In genomic region chr2:85963068-85963467, GRCh38 we compare ENCODE assay signal across 20 cellular contexts.
"Had no signal": no experiment of that assay in that cellular context is flagged by ENCODE, and none has a peak within 500 bp of the region (broad histone marks: within the 10 kb centered on the region; RNA-seq: fewer than 3 reads in every experiment).

No MANE protein-coding gene starts in this region.

- H3K4me3 ChIP-seq: heart left ventricle, right lobe of liver, skin epidermis, tibial artery had no signal

- H3K4me1 ChIP-seq: right lobe of liver, tibial artery had no signal

- H3K27me3 ChIP-seq: heart left ventricle, right lobe of liver had no signal

- H3K27me3 Mint-ChIP-seq: brain; memory B cell; stimulated activated naive CD8-positive, alpha-beta T cell treated with anti-CD3 and anti-CD28 coated beads, Interleukin-15, amount 100 ng/mL, for 72 hours had no signal

- FAIRE-seq: islet of Langerhans had no signal

- H3K4me3 Mint-ChIP-seq: brain, memory B cell had no signal

- ATAC-seq: heart left ventricle; left ventricle myocardium superior; right lobe of liver; stimulated activated naive CD8-positive, alpha-beta T cell treated with anti-CD3 and anti-CD28 coated beads, Interleukin-15, amount 100 ng/mL, for 72 hours had no signal

- H3K9me3 ChIP-seq: right lobe of liver, tibial artery had no signal

- H3K27ac ChIP-seq: epithelial cell of prostate, heart left ventricle, right lobe of liver, skin epidermis, tibial artery, VCaP had no signal

- H3K4me1 Mint-ChIP-seq: memory B cell had no signal

- H3K9me3 Mint-ChIP-seq: memory B cell had no signal

- H3K27ac Mint-ChIP-seq: activated naive CD4-positive, alpha-beta T cell treated with anti-CD3 and anti-CD28 coated beads, Interleukin-2, amount 50 U/mL, for 72 hours; brain; memory B cell had no signal

- H3K36me3 Mint-ChIP-seq: brain, memory B cell had no signal

- H3K36me3 ChIP-seq: heart left ventricle, right lobe of liver, tibial artery had no signal

- DNase-seq: activated CD4-positive, alpha-beta T cell treated with anti-CD3 and anti-CD28 coated beads for 1 hour; activated CD8-positive, alpha-beta memory T cell treated with anti-CD3 and anti-CD28 coated beads, Interleukin-2, amount 50 U/mL, for 48 hours; activated gamma-delta T cell; activated T-cell treated with anti-CD3 and anti-CD28 coated beads, Interleukin-2, amount 50 U/mL, for 48 hours; aorta; left ventricle myocardium superior; occipital lobe; posterior cingulate gyrus; right lobe of liver; stimulated activated CD4-positive, alpha-beta T cell treated with anti-CD3 and anti-CD28 coated beads, Interleukin-1b, Interleukin-23, amount 100 ng/mL, for 48 hours; stimulated activated naive CD8-positive, alpha-beta T cell treated with anti-CD3 and anti-CD28 coated beads, Interleukin-15, amount 100 ng/mL, for 72 hours; tibial artery had no signal
